In the genomic region with DNA sequence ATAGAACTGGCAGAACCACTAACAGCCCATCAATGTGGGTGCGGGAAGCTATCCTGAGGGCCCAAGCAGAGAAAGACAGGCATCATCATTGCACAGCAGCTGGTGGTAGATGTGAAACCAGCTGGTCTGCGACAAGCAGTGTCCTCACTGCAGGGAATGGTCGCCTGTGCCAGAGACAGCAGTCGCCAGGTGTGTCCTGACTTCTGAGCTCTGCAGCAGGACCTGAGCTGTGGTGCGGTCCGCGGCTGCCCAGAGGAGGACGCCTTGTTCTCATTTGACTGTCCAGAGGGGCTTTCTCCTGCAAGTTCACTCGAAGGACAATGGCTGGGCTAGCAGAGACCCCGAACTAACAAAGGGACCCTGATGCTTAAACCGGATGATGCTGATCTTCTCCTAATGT, we compare ENCODE assay signal across 19 cellular contexts.
"Had no signal": no experiment of that assay in that cellular context is flagged by ENCODE, and none has a peak within 500 bp of the region (broad histone marks: within the 10 kb centered on the region; RNA-seq: fewer than 3 reads in every experiment).

No MANE protein-coding gene starts in this region.

- H3K9me3 ChIP-seq: SK-N-SH had no signal

- ATAC-seq: HepG2, T-cell had no signal

- DNase-seq: IMR-90, Karpas-422, KG1, MM.1S, NCI-H1092 treated with DMSO at 0.1 percent for 48 hours, NCI-H1436, NCI-H1694 treated with DMSO at 0.1 percent for 48 hours, NCI-H1930, NCI-H2081, NCI-H2107, NCI-H2227 treated with DMSO at 0.1 percent for 48 hours, NCI-H446 treated with DMSO at 0.1 percent for 48 hours, NCI-H510A treated with DMSO at 0.1 percent for 48 hours, NCI-H526, NCI-H82, SK-N-SH, SW 1271, T-cell had no signal
